ENCODE assay signal across 15 cellular contexts in the genomic region with DNA sequence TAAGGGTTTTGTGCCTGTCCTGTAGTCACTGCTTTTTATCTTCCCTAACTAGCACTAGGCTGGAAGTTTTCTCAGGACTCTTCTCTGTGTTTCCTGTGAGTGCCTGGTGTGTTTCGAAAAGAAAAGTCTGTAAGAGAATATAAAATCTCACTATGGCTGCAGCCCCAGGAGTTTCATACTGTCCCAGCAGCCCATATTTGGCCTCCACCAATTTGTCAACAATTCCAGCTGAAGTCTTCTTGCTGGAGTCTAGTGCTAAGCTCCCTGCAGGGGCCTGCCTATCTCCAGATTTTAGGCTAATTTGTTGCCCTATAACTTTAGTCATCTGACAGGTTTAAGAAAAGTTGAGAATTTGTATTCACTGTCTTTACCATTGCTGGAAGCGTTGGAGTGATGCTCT.
A peak's percentile ranks its signal among the peaks of the same experiment; 100 is the strongest.
DNase-seq lines count a peak whose midpoint lies in the region; ATAC-seq and TF ChIP-seq lines count a peak whose summit lies in the region.
"Had no signal": no experiment of that assay in that cellular context is flagged by ENCODE, and none has a peak within 500 bp of the region (broad histone marks: within the 10 kb centered on the region; RNA-seq: fewer than 3 reads in every experiment).

No MANE protein-coding gene starts in this region.

- H3K4me3 ChIP-seq in cardiac muscle cell (no peak overlapping the region), right cardiac atrium (ENCODE audit: low read length) (no peak overlapping the region), left ventricle myocardium inferior (no peak overlapping the region)

- no peaks in the 10 kb centered on the region for H3K36me3 Mint-ChIP-seq in nephron progenitor cell (ENCODE audit: low read depth)
- H3K36me3 Mint-ChIP-seq: CD4-positive, alpha-beta memory T cell had no signal

- H3K27ac Mint-ChIP-seq in nephron progenitor cell = peak overlapping the region; percentile 23
- H3K27ac Mint-ChIP-seq: CD4-positive, alpha-beta memory T cell had no signal

- intact Hi-C loops in right cardiac atrium (cut with DNase I) (no loop called here), left ventricle myocardium inferior (cut with micrococcal nuclease) (no loop called here)

- H3K4me1 ChIP-seq in cardiac muscle cell (ENCODE audit: low read depth) (no peaks in the 10 kb centered on the region), right cardiac atrium (ENCODE audit: control insufficient read depth, insufficient read depth, low read length) (peaks cover 2% of the 10 kb centered on the region), left ventricle myocardium inferior (peaks cover 23% of the 10 kb centered on the region)

- no peaks in the 10 kb centered on the region for H3K9me3 Mint-ChIP-seq in nephron progenitor cell

- H3K27me3 Mint-ChIP-seq in nephron progenitor cell (ENCODE audit: low read depth, poor library complexity) = no peaks in the 10 kb centered on the region
- H3K27me3 Mint-ChIP-seq: CD4-positive, alpha-beta memory T cell had no signal

- no peaks in the 10 kb centered on the region for H3K36me3 ChIP-seq in cardiac muscle cell
- no peaks in the 10 kb centered on the region for H3K36me3 ChIP-seq in left ventricle myocardium inferior

- DNase-seq in cardiac muscle cell (ENCODE audit: low read depth in 1 of 2, low spot score in 1 of 2) = no peak
- DNase-seq in right cardiac atrium = no peak
- no peak for DNase-seq in left ventricle myocardium inferior
- DNase-seq in nephron progenitor cell = no peak
- DNase-seq in HuH-7.5 (ENCODE audit: low spot score) = no peak
- no peak for DNase-seq in NCI-H774 (lab: John Stamatoyannopoulos, UW)
- DNase-seq: C1 segment of cervical spinal cord; Calu3; CD4-positive, alpha-beta memory T cell; COR-L47; DMS53; DMS79 treated with DMSO at 0.1 percent for 48 hours; GF-D8; H7; HCEC 1CT had no signal

- WGBS in right cardiac atrium = 61% methylated on average over 2 of the region's 2 CpGs

- peaks cover 40% of the 10 kb centered on the region for H3K4me1 Mint-ChIP-seq in nephron progenitor cell
- H3K4me1 Mint-ChIP-seq: CD4-positive, alpha-beta memory T cell had no signal

- H3K27me3 ChIP-seq in cardiac muscle cell = no peaks in the 10 kb centered on the region
- no peaks in the 10 kb centered on the region for H3K27me3 ChIP-seq in right cardiac atrium (ENCODE audit: control insufficient read depth, insufficient read depth)
- H3K27me3 ChIP-seq in left ventricle myocardium inferior (ENCODE audit: low read depth) = no peaks in the 10 kb centered on the region

- H3K27ac ChIP-seq in cardiac muscle cell (peak overlapping the region; percentile 28), right cardiac atrium (ENCODE audit: low read length) (no peak overlapping the region), left ventricle myocardium inferior (replicated peaks) (peak overlapping the region; percentile 28)

- TF ChIP-seq CTCF in cardiac muscle cell (IDR thresholded peaks at IDR 0.05; ENCODE audit: low read depth, low read length) (no peak), left ventricle myocardium inferior (IDR thresholded peaks at IDR 0.05; ENCODE audit: borderline replicate concordance) (no peak), nephron progenitor cell (IDR thresholded peaks at IDR 0.05) (no peak)

- H3K9me3 ChIP-seq in cardiac muscle cell (ENCODE audit: low read depth) = no peaks in the 10 kb centered on the region
- no peaks in the 10 kb centered on the region for H3K9me3 ChIP-seq in right cardiac atrium (ENCODE audit: control insufficient read depth, low read length)
- H3K9me3 ChIP-seq in left ventricle myocardium inferior (replicated peaks) = no peaks in the 10 kb centered on the region

- no peak for ATAC-seq in right cardiac atrium

- H3K4me3 Mint-ChIP-seq in nephron progenitor cell = no peak overlapping the region
- H3K4me3 Mint-ChIP-seq: CD4-positive, alpha-beta memory T cell had no signal
